Comparison of ENCODE assay signal across 16 cellular contexts in the genomic region with DNA sequence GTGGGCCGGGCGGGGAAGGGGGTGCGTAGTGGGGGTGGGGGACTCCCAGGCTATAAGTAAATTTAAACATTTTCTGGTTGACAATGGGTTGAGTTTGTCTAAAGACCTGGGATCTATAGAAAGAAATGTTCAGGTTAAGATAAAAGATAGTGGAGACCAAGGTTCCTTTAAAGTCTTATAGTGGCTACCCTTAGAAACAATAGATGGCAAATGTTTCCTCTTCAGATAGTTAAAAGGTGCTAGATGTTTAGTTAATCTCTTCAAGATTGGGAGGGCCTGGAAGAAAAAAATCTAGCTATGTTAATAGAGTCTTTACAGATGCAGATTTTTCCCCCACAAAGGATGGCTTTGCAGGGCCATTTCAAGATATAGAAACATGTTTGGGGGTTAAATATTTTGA.
"Had no signal": no experiment of that assay in that cellular context is flagged by ENCODE, and none has a peak within 500 bp of the region (broad histone marks: within the 10 kb centered on the region; RNA-seq: fewer than 3 reads in every experiment).

No MANE protein-coding gene starts in this region.

- H3K4me1 ChIP-seq: colonic mucosa, esophagus muscularis mucosa, foreskin keratinocyte, gastroesophageal sphincter, heart left ventricle, left lung, lower lobe of right lung had no signal

- H3K27me3 ChIP-seq: colonic mucosa, esophagus muscularis mucosa, foreskin keratinocyte, gastroesophageal sphincter, heart left ventricle, hepatocyte, left lung had no signal

- H3K4me2 ChIP-seq: hepatocyte had no signal

- DNase-seq: colonic mucosa; cortex of kidney; effector CD8-positive, alpha-beta T cell; effector memory CD8-positive, alpha-beta T cell; foreskin keratinocyte; heart left ventricle; hypothalamus; left cardiac atrium; left lung; left ventricle myocardium superior; lower lobe of right lung; mesenchymal stem cell; midbrain had no signal

- H2AFZ ChIP-seq: hepatocyte had no signal

- H3K9me3 ChIP-seq: colonic mucosa, esophagus muscularis mucosa, gastroesophageal sphincter, lower lobe of right lung had no signal

- H3K36me3 ChIP-seq: colonic mucosa, esophagus muscularis mucosa, gastroesophageal sphincter, heart left ventricle, left lung, lower lobe of right lung had no signal

- H3K4me3 ChIP-seq: colonic mucosa, esophagus muscularis mucosa, gastroesophageal sphincter, heart left ventricle, hepatocyte, left lung, lower lobe of right lung had no signal

- ATAC-seq: effector memory CD8-positive, alpha-beta T cell; foreskin keratinocyte; gastroesophageal sphincter; heart left ventricle; left cardiac atrium; left lung; left ventricle myocardium superior; lower lobe of right lung had no signal

- H3K27ac ChIP-seq: colonic mucosa, esophagus muscularis mucosa, foreskin keratinocyte, gastroesophageal sphincter, heart left ventricle, hepatocyte, left lung, lower lobe of right lung had no signal

- H3K79me2 ChIP-seq: hepatocyte had no signal
